ENCODE assay signal across 29 cellular contexts in the genomic region with DNA sequence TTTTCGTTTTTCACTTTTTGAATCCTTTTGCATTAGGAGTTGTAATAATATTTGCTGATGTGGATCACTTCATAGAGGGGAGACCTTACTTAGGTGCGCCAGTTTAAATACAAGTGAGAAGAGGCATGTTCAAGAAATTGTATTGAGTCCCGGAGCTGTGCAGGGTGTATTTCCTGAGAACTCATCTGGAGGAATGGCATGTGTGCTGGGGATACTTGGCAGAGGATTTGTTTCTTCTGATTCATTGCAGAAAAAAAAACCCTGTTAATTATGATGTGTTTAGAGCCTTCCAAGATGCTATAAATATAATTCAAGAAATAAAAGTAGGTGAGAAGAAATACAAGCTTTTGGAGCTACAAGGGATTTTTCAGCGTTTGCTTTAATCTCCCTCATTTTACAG.
DNase-seq lines count a peak whose midpoint lies in the region; ATAC-seq, FAIRE-seq and TF ChIP-seq lines count a peak whose summit lies in the region.
"Had no signal": no experiment of that assay in that cellular context is flagged by ENCODE, and none has a peak within 500 bp of the region (broad histone marks: within the 10 kb centered on the region; RNA-seq: fewer than 3 reads in every experiment).

No MANE protein-coding gene starts in this region.

- TF ChIP-seq CTCF in A549 (IDR thresholded peaks at IDR 0.05) (no peak), keratinocyte (optimal IDR thresholded peaks at IDR 0.05 in 1 of 3, IDR thresholded peaks at IDR 0.05 in 1 of 3, conservative IDR thresholded peaks at IDR 0.05 in 1 of 3; ENCODE audit: extremely low read depth in 1 of 3, insufficient read depth in 2 of 3, low read length in 3 of 3) (no peak), nephron progenitor cell (IDR thresholded peaks at IDR 0.05) (no peak)

- no peaks in the 10 kb centered on the region for H3K36me3 ChIP-seq in keratinocyte (ENCODE audit: control insufficient read depth in 2 of 2, extremely low read depth in 1 of 2, insufficient read depth in 2 of 2, low read length in 2 of 2)
- H3K36me3 ChIP-seq: BE2C, heart left ventricle, lower lobe of right lung, right lobe of liver had no signal

- H3K27me3 ChIP-seq in keratinocyte (ENCODE audit: control insufficient read depth, extremely low read depth, insufficient read depth, low read length): no peaks in the 10 kb centered on the region
- H3K27me3 ChIP-seq: BE2C, body of pancreas, heart left ventricle, right lobe of liver had no signal

- FAIRE-seq in A549 (lab: Jason Lieb, UNC) (no peak), keratinocyte (lab: Jason Lieb, UNC) (peak; percentile 65), RCC 7860 (lab: Jason Lieb, UNC) (no peak)

- H3K4me1 Mint-ChIP-seq in nephron progenitor cell: peaks cover 11% of the 10 kb centered on the region
- H3K4me1 Mint-ChIP-seq: neural crest cell; stimulated activated memory B cell treated with anti-CD40 and anti-IgM and Interleukin-4, amounts not matched to agents 10 μg/mL and 1 μg/mL and 100 μg/mL, for 72 hours had no signal

- dilution Hi-C loops in keratinocyte (cut with MboI; ENCODE audit: extremely low pct_ligation_motif_present, low sequenced_read_pairs): no loop called here

- H3K27me3 Mint-ChIP-seq in nephron progenitor cell (ENCODE audit: low read depth, poor library complexity): peaks cover 3% of the 10 kb centered on the region
- H3K27me3 Mint-ChIP-seq: stimulated activated memory B cell treated with anti-CD40 and anti-IgM and Interleukin-4, amounts not matched to agents 10 μg/mL and 1 μg/mL and 100 μg/mL, for 72 hours had no signal

- H4K20me1 ChIP-seq in keratinocyte (ENCODE audit: control insufficient read depth, extremely low read depth, insufficient read depth, low read length): no peaks in the 10 kb centered on the region

- no peak for TF ChIP-seq POLR2A in A549 (IDR thresholded peaks at IDR 0.05; ENCODE audit: low read length)

- H3K9me3 ChIP-seq in A549: no peaks in the 10 kb centered on the region; the same call in 2 of the 3 replicates
- H3K9me3 ChIP-seq in keratinocyte (ENCODE audit: control insufficient read depth, low read depth, low read length): no peaks in the 10 kb centered on the region
- H3K9me3 ChIP-seq: BE2C, body of pancreas, heart left ventricle, lower lobe of right lung, right lobe of liver, SK-N-SH had no signal

- no peak for ATAC-seq in A549
- no peak for ATAC-seq in GM21825 (IDR thresholded peaks at IDR 0.05; ENCODE audit: unreplicated experiment)
- ATAC-seq in GM19351 (IDR thresholded peaks at IDR 0.05; ENCODE audit: unreplicated experiment): no peak
- ATAC-seq: activated T-cell treated with anti-CD3 and anti-CD28 coated beads, Interleukin-2, amount 50 U/mL, for 4 hours; body of pancreas; heart left ventricle; lower lobe of right lung; right lobe of liver; stimulated activated memory B cell treated with anti-CD40 and anti-IgM and Interleukin-4, amounts not matched to agents 10 μg/mL and 1 μg/mL and 100 μg/mL, for 72 hours had no signal

- H3K27ac ChIP-seq in A549 (peak overlapping the region; percentile 68 to 85), keratinocyte (ENCODE audit: control insufficient read depth, insufficient read depth, low read length) (peak overlapping the region; percentile 66)
- H3K27ac ChIP-seq: body of pancreas, heart left ventricle, lower lobe of right lung, right lobe of liver, VCaP had no signal

- CTCF ChIA-PET in A549 (lab: Yijun Ruan, JAX): interaction anchor here (0.6 to 1.0 kb wide), 6 partner anchors 14 to 743 kb away, joined by 3 to 4 read pairs (median 3); no protein-coding TSS in a partner anchor

- DNase-seq in A549 (ENCODE audit: low read depth in 1 of 2, low spot score in 1 of 2) (no peak), HT1080 (ENCODE audit: low read depth) (peak; percentile 18), astrocyte of the hippocampus (ENCODE audit: low read depth, low spot score) (peak; percentile 53), keratinocyte (ENCODE audit: low read depth, low spot score) (no peak), nephron progenitor cell (no peak), RCC 7860 (ENCODE audit: low spot score) (no peak)
- DNase-seq: 8988T; activated CD4-positive, alpha-beta T cell treated with anti-CD3 and anti-CD28 coated beads for 48 hours; activated gamma-delta T cell treated with Interleukin-2 at 50 U/mL for 16 hours; activated T-cell treated with anti-CD3 and anti-CD28 coated beads, Interleukin-2, amount 50 U/mL, for 4 hours; BE2C; body of pancreas; DMS153; heart left ventricle; KG1; lower lobe of right lung; MV-4-11; NCI-H146; NCI-H446 treated with DMSO at 0.1 percent for 48 hours; NCI-H82; right lobe of liver; SK-N-SH; stimulated activated CD4-positive, alpha-beta T cell treated with anti-CD3 and anti-CD28 coated beads, Interleukin-4, amount 100 ng/mL, for 24 hours had no signal

- 83% methylated on average over 4 of the region's 4 CpGs for WGBS in A549 (ENCODE audit: missing lambda C conversion rate)

- no peak for TF ChIP-seq RAD21 in A549 (conservative IDR thresholded peaks at IDR 0.05 in 1 of 2, IDR thresholded peaks at IDR 0.05 in 1 of 2)

- H3K4me1 ChIP-seq in A549: peaks cover 23% of the 10 kb centered on the region
- H3K4me1 ChIP-seq in keratinocyte (ENCODE audit: control insufficient read depth, extremely low read depth, insufficient read depth, low read length): peaks cover 56% of the 10 kb centered on the region
- H3K4me1 ChIP-seq: BE2C, body of pancreas, right lobe of liver had no signal

- H3K9ac ChIP-seq in keratinocyte (ENCODE audit: control insufficient read depth, extremely low read depth, insufficient read depth, low read length): peak overlapping the region; percentile 42
- H3K9ac ChIP-seq: SK-N-SH had no signal

- no peak overlapping the region for H3K27ac Mint-ChIP-seq in nephron progenitor cell
- H3K27ac Mint-ChIP-seq: stimulated activated memory B cell treated with anti-CD40 and anti-IgM and Interleukin-4, amounts not matched to agents 10 μg/mL and 1 μg/mL and 100 μg/mL, for 72 hours; T-helper 2 cell treated with Interferon-gamma antibody and Interleukin-4, amounts not matched to agents 5 μg/mL and 100 μg/mL, for 36 hours had no signal

- H3K9me1 ChIP-seq in keratinocyte (ENCODE audit: control insufficient read depth, extremely low read depth, insufficient read depth, low read length): no peaks in the 10 kb centered on the region

- H3K9me3 Mint-ChIP-seq in nephron progenitor cell: no peaks in the 10 kb centered on the region
- H3K9me3 Mint-ChIP-seq: activated T-cell treated with anti-CD3 and anti-CD28 coated beads, Interleukin-2, amount 50 U/mL, for 4 hours; neural crest cell; stimulated activated memory B cell treated with anti-CD40 and anti-IgM and Interleukin-4, amounts not matched to agents 10 μg/mL and 1 μg/mL and 100 μg/mL, for 72 hours; T-helper 2 cell treated with Interferon-gamma antibody and Interleukin-4, amounts not matched to agents 5 μg/mL and 100 μg/mL, for 36 hours had no signal

- no peak overlapping the region for H3K4me3 Mint-ChIP-seq in nephron progenitor cell
- H3K4me3 Mint-ChIP-seq: activated T-cell treated with anti-CD3 and anti-CD28 coated beads, Interleukin-2, amount 50 U/mL, for 4 hours; neural crest cell; stimulated activated memory B cell treated with anti-CD40 and anti-IgM and Interleukin-4, amounts not matched to agents 10 μg/mL and 1 μg/mL and 100 μg/mL, for 72 hours; T-helper 2 cell treated with Interferon-gamma antibody and Interleukin-4, amounts not matched to agents 5 μg/mL and 100 μg/mL, for 36 hours had no signal

- no peak for TF ChIP-seq EP300 in A549 (IDR thresholded peaks at IDR 0.05)

- POLR2A ChIA-PET in A549 (lab: Yijun Ruan, JAX): no interaction called here

- H2AFZ ChIP-seq in keratinocyte (ENCODE audit: control insufficient read depth, low read length): peak overlapping the region; percentile 34

- H3K4me2 ChIP-seq in A549 (no peak overlapping the region), keratinocyte (ENCODE audit: control insufficient read depth, extremely low read depth, insufficient read depth, low read depth, low read length) (peak overlapping the region; percentile 70)
- H3K4me2 ChIP-seq: SK-N-SH had no signal

- H3K4me3 ChIP-seq in A549 (no peak overlapping the region), keratinocyte (ENCODE audit: control insufficient read depth in 2 of 3, extremely low read depth in 1 of 3, insufficient read depth in 2 of 3, low read depth in 1 of 3, low read length in 3 of 3) (peak overlapping the region in 1 of 3 experiments; percentile 13)
- H3K4me3 ChIP-seq: body of pancreas, heart left ventricle, lower lobe of right lung, right lobe of liver had no signal

- no peaks in the 10 kb centered on the region for H3K36me3 Mint-ChIP-seq in nephron progenitor cell (ENCODE audit: low read depth)
- H3K36me3 Mint-ChIP-seq: stimulated activated memory B cell treated with anti-CD40 and anti-IgM and Interleukin-4, amounts not matched to agents 10 μg/mL and 1 μg/mL and 100 μg/mL, for 72 hours had no signal

- no peaks in the 10 kb centered on the region for H3K79me2 ChIP-seq in keratinocyte (ENCODE audit: control insufficient read depth, insufficient read depth, low read length)

TF ChIP-seq in A549, 52 proteins besides CTCF, POLR2A, EP300 and RAD21 (continues in another document):
- TF ChIP-seq KDM1A (IDR thresholded peaks at IDR 0.05; ENCODE audit: low read depth): no peak
- TF ChIP-seq TP53 (CRISPR knock-in tag; IDR thresholded peaks at IDR 0.05): no peak
- TF ChIP-seq CEBPB (IDR thresholded peaks at IDR 0.05): no peak
- no peak for TF ChIP-seq CHD2 (IDR thresholded peaks at IDR 0.05; ENCODE audit: low read length, partially characterized antibody)
- no peak for TF ChIP-seq GATA3 (IDR thresholded peaks at IDR 0.05; ENCODE audit: borderline replicate concordance)
- no peak for TF ChIP-seq MYC (IDR thresholded peaks at IDR 0.05; ENCODE audit: borderline replicate concordance, low read length)
- TF ChIP-seq MAX (IDR thresholded peaks at IDR 0.05): no peak
- no peak for TF ChIP-seq JUN (IDR thresholded peaks at IDR 0.05)
- no peak for TF ChIP-seq HOXB13 (CRISPR knock-in tag; IDR thresholded peaks at IDR 0.05; ENCODE audit: low read depth)
- TF ChIP-seq, protein P1, sequence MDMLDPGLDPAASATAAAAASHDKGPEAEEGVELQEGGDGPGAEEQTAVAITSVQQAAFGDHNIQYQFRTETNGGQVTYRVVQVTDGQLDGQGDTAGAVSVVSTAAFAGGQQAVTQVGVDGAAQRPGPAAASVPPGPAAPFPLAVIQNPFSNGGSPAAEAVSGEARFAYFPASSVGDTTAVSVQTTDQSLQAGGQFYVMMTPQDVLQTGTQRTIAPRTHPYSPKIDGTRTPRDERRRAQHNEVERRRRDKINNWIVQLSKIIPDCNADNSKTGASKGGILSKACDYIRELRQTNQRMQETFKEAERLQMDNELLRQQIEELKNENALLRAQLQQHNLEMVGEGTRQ (IDR thresholded peaks at IDR 0.05): no peak

Comparison
In these comparisons a context has a peak if more than half of its experiments do, and no peak if none do; other contexts are left out.
1. DNase-seq: peak in HT1080 (single experiment) and astrocyte of the hippocampus (single experiment); none in A549 (0 of 2), keratinocyte (single experiment), nephron progenitor cell (single experiment) and RCC 7860 (single experiment).